ENCODE assay signal across 8 cellular contexts in genomic region chr10:17644485-17644964, GRCh38. TPM values are rescaled to one million over a fixed set of nuclear protein-coding genes. Genes with fewer than 3 reads are reported as not detected.
DNase-seq lines count a peak whose midpoint lies in the region; ATAC-seq, FAIRE-seq and TF ChIP-seq lines count a peak whose summit lies in the region.

No MANE protein-coding gene starts in this region.

- H3K4me2 ChIP-seq in HCT116 (ENCODE audit: low read length) (peak overlapping the region; percentile 74), astrocyte (ENCODE audit: low read length) (peak overlapping the region; percentile 94)

- intact Hi-C loops in HCT116 (cut with micrococcal nuclease): no loop called here

- peak overlapping the region; percentile 91 to 97 for H3K4me3 ChIP-seq in HCT116 (replicated peaks in 1 of 2; ENCODE audit: low read depth in 1 of 2, low read length in 2 of 2)
- H3K4me3 ChIP-seq in astrocyte (ENCODE audit: insufficient read depth, low read depth, low read length): peak overlapping the region; percentile 94

- H3K27me3 ChIP-seq in HCT116 (ENCODE audit: insufficient read depth, low read length) (no peaks in the 10 kb centered on the region), astrocyte (ENCODE audit: insufficient read depth, low read length) (no peaks in the 10 kb centered on the region)

- no peak for TF ChIP-seq POLR2A in HCT116 (IDR thresholded peaks at IDR 0.05; ENCODE audit: borderline replicate concordance, extremely low read depth, insufficient read depth, insufficient read length)

- RAD21 ChIA-PET in HCT116 (lab: Charles Lee; ENCODE audit: low non-redundant PET in 1 of 2, low total read pairs in 2 of 2, uncharacterized antibody in 2 of 2, unreplicated experiment in 2 of 2): interaction anchor here in 1 of 2 experiments (0.6 kb wide), 1 partner anchor 11 kb away, joined by 3 read pairs; no protein-coding TSS in a partner anchor

- peak overlapping the region; percentile 99 for H3K4me3 Mint-ChIP-seq in T-helper 1 cell treated with Interleukin-12 subunit alpha and Interleukin-12 subunit beta and Interleukin-4 antibody, amounts not matched to agents 30 μg/mL and 1 μg/mL, for 36 hours
- H3K4me3 Mint-ChIP-seq in astrocyte (ENCODE audit: unreplicated experiment): peak overlapping the region; percentile 100

- peaks cover 21% of the 10 kb centered on the region for H3K36me3 Mint-ChIP-seq in T-helper 1 cell treated with Interleukin-12 subunit alpha and Interleukin-12 subunit beta and Interleukin-4 antibody, amounts not matched to agents 30 μg/mL and 1 μg/mL, for 36 hours (ENCODE audit: low read depth)
- no peaks in the 10 kb centered on the region for H3K36me3 Mint-ChIP-seq in astrocyte (ENCODE audit: low read depth, unreplicated experiment)

- H3K27ac ChIP-seq in HCT116 (ENCODE audit: low read depth, low read length): peak overlapping the region; percentile 85
- H3K27ac ChIP-seq in astrocyte (ENCODE audit: low read depth, low read length): peak overlapping the region; percentile 100

- no peaks in the 10 kb centered on the region for H3K9me3 Mint-ChIP-seq in T-helper 1 cell treated with Interleukin-12 subunit alpha and Interleukin-12 subunit beta and Interleukin-4 antibody, amounts not matched to agents 30 μg/mL and 1 μg/mL, for 36 hours
- H3K9me3 Mint-ChIP-seq in astrocyte (ENCODE audit: unreplicated experiment): no peaks in the 10 kb centered on the region

- H3K27ac Mint-ChIP-seq in T-helper 1 cell treated with Interleukin-12 subunit alpha and Interleukin-12 subunit beta and Interleukin-4 antibody, amounts not matched to agents 30 μg/mL and 1 μg/mL, for 36 hours: peak overlapping the region; percentile 100
- H3K27ac Mint-ChIP-seq in astrocyte (ENCODE audit: unreplicated experiment): peak overlapping the region; percentile 100

- no peak for TF ChIP-seq RAD21 in HCT116 (IDR thresholded peaks at IDR 0.05; ENCODE audit: low read depth)

- peak; percentile 37 for ATAC-seq in HCT116
- ATAC-seq in stimulated activated naive CD8-positive, alpha-beta T cell treated with anti-CD3 and anti-CD28 coated beads, Interleukin-15, Interleukin-2, amounts not matched to agents 100 U/mL and 50 U/mL, for 24 hours: peak; percentile 6

- FAIRE-seq in astrocyte (lab: Jason Lieb, UNC): no peak

- H3K4me1 ChIP-seq in HCT116 (ENCODE audit: control insufficient read depth in 1 of 2, insufficient read depth in 2 of 2, low read length in 2 of 2) (peaks cover 7 to 32% of the 10 kb centered on the region in 2 experiments; a peak in 3 of 4 replicates), astrocyte (ENCODE audit: insufficient read depth, low read length) (peaks cover 11% of the 10 kb centered on the region)

- CTCF ChIA-PET in HCT116 (lab: Charles Lee): no interaction called here

- H3K36me3 ChIP-seq in HCT116 (ENCODE audit: control insufficient read depth in 1 of 2, insufficient read depth in 2 of 2, low read length in 2 of 2): no peaks in the 10 kb centered on the region; a peak in 2 of 4 replicates
- peaks cover 4% of the 10 kb centered on the region for H3K36me3 ChIP-seq in astrocyte (ENCODE audit: insufficient read depth, low read length)

- POLR2A ChIA-PET in HCT116 (lab: Charles Lee): interaction anchor here (1.0 to 1.7 kb wide), 7 partner anchors 9 to 30 kb away, joined by 3 to 9 read pairs (median 4); partner anchors contain the start of gene HACD1

- no peaks in the 10 kb centered on the region for H3K27me3 Mint-ChIP-seq in T-helper 1 cell treated with Interleukin-12 subunit alpha and Interleukin-12 subunit beta and Interleukin-4 antibody, amounts not matched to agents 30 μg/mL and 1 μg/mL, for 36 hours (ENCODE audit: low read depth)
- H3K27me3 Mint-ChIP-seq in astrocyte (ENCODE audit: low read depth, unreplicated experiment): no peaks in the 10 kb centered on the region

- peaks cover 0 to 4% of the 10 kb centered on the region in 2 experiments; a peak in 1 of 4 replicates for H3K9me3 ChIP-seq in HCT116 (ENCODE audit: control insufficient read depth in 1 of 2, insufficient read depth in 1 of 2, low read depth in 1 of 2, low read length in 2 of 2)
- H3K9me3 ChIP-seq in astrocyte (ENCODE audit: insufficient read depth, low read depth, low read length): no peaks in the 10 kb centered on the region

- H2AFZ ChIP-seq in HCT116 (ENCODE audit: low read depth, low read length, poor library complexity, severe bottlenecking): no peak overlapping the region
- peak overlapping the region; percentile 89 for H2AFZ ChIP-seq in astrocyte (ENCODE audit: low read depth, low read length)

- DNase-seq in T-helper 1 cell: no peak
- no peak for DNase-seq in HCT116 (ENCODE audit: low read depth, low spot score)
- peak; percentile 45 for DNase-seq in NCI-H146 treated with DMSO at 0.1 percent for 48 hours (lab: John Stamatoyannopoulos, UW; ENCODE audit: unreplicated experiment)
- peak; percentile 26 for DNase-seq in astrocyte (ENCODE audit: low read depth)
- peak; percentile 24 for DNase-seq in iPS-NIHi11 (ENCODE audit: low spot score)
- DNase-seq in stimulated activated naive CD8-positive, alpha-beta T cell treated with anti-CD3 and anti-CD28 coated beads, Interleukin-15, Interleukin-2, amounts not matched to agents 100 U/mL and 50 U/mL, for 24 hours: no peak
- no peak for DNase-seq in mucosa of gallbladder (ENCODE audit: low spot score)

- peak overlapping the region; percentile 81 for H3K9ac ChIP-seq in HCT116 (ENCODE audit: low read length)
- H3K9ac ChIP-seq in astrocyte (ENCODE audit: low read length): peak overlapping the region; percentile 99

- no peaks in the 10 kb centered on the region for H3K9me2 ChIP-seq in HCT116 (ENCODE audit: insufficient read depth)

- no peak for TF ChIP-seq CTCF in HCT116 (IDR thresholded peaks at IDR 0.05 in 2 of 3, conservative IDR thresholded peaks at IDR 0.05 in 1 of 3; ENCODE audit: borderline replicate concordance in 1 of 3, insufficient read depth in 1 of 3, low read depth in 2 of 3, low read length in 2 of 3)
- no peak for TF ChIP-seq CTCF in astrocyte (IDR thresholded peaks at IDR 0.05; ENCODE audit: insufficient read depth, low read depth, low read length)

- H3K4me1 Mint-ChIP-seq in T-helper 1 cell treated with Interleukin-12 subunit alpha and Interleukin-12 subunit beta and Interleukin-4 antibody, amounts not matched to agents 30 μg/mL and 1 μg/mL, for 36 hours (ENCODE audit: low read depth): peaks cover 53% of the 10 kb centered on the region
- peaks cover 11% of the 10 kb centered on the region for H3K4me1 Mint-ChIP-seq in astrocyte (ENCODE audit: low read depth, unreplicated experiment)

- TSS peak; percentile 60 for BruUV-seq in HCT116 (replicated peaks; lab: Mats Ljungman, UMichigan)

- H3K79me2 ChIP-seq in HCT116 (ENCODE audit: insufficient read depth, low read length): peaks cover 79% of the 10 kb centered on the region
- peaks cover 74% of the 10 kb centered on the region for H3K79me2 ChIP-seq in astrocyte (ENCODE audit: insufficient read depth, low read length)

- H4K20me1 ChIP-seq in HCT116 (ENCODE audit: insufficient read depth) (no peaks in the 10 kb centered on the region), astrocyte (ENCODE audit: insufficient read depth, low read length) (peaks cover 26% of the 10 kb centered on the region)

TF ChIP-seq in HCT116, 20 proteins besides CTCF, POLR2A, EP300 and RAD21:
- TF ChIP-seq ZBTB33 (IDR thresholded peaks at IDR 0.05; ENCODE audit: extremely low read depth, insufficient replicate concordance, low read length) (no peak), POLR2AphosphoS5 (IDR thresholded peaks at IDR 0.05; ENCODE audit: low read depth, low read length) (no peak), SIN3A (IDR thresholded peaks at IDR 0.05; ENCODE audit: low read depth) (no peak), ELF1 (IDR thresholded peaks at IDR 0.05; ENCODE audit: borderline replicate concordance, low read depth) (no peak), EZH2 (IDR thresholded peaks at IDR 0.05) (no peak), EGR1 (IDR thresholded peaks at IDR 0.05; ENCODE audit: low read depth) (no peak), YY1 (IDR thresholded peaks at IDR 0.05; ENCODE audit: extremely low read depth, insufficient replicate concordance, low read depth, low read length) (no peak), ATF3 (IDR thresholded peaks at IDR 0.05) (no peak)
TF ChIP-seq in HCT116: peak in this region for 0.

RNA-seq across cellular contexts. Expression of gene STAM, which starts 0.6 kb away (rescaled TPM):
- total RNA-seq in HCT116 (2021; ENCODE audit: unreplicated experiment): 23.0 TPM
- polyA plus RNA-seq in HCT116 (2012): 8.4 and 11.4 TPM in 2 replicates
- 43.0 and 43.4 TPM in 2 replicates for total RNA-seq in astrocyte
- total RNA-seq in mucosa of gallbladder: 20.1 TPM

RNA-seq across cellular contexts. Expression of gene HACD1, which starts 27.4 kb away (rescaled TPM):
- total RNA-seq in HCT116 (2021; ENCODE audit: unreplicated experiment) (21.6 TPM), astrocyte (81.6 and 87.7 TPM in 2 replicates), mucosa of gallbladder (17.0 TPM)
- 8.2 and 12.9 TPM in 2 replicates for polyA plus RNA-seq in HCT116 (2012)

Comparison
In these comparisons a context has a peak if more than half of its experiments do, and no peak if none do; other contexts are left out.
1. DNase-seq: peak in NCI-H146 treated with DMSO at 0.1 percent for 48 hours (single experiment), astrocyte (single experiment) and iPS-NIHi11 (single experiment); none in T-helper 1 cell (0 of 5), HCT116 (single experiment), stimulated activated naive CD8-positive, alpha-beta T cell treated with anti-CD3 and anti-CD28 coated beads, Interleukin-15, Interleukin-2, amounts not matched to agents 100 U/mL and 50 U/mL, for 24 hours (single experiment) and mucosa of gallbladder (single experiment).